In the genomic region with DNA sequence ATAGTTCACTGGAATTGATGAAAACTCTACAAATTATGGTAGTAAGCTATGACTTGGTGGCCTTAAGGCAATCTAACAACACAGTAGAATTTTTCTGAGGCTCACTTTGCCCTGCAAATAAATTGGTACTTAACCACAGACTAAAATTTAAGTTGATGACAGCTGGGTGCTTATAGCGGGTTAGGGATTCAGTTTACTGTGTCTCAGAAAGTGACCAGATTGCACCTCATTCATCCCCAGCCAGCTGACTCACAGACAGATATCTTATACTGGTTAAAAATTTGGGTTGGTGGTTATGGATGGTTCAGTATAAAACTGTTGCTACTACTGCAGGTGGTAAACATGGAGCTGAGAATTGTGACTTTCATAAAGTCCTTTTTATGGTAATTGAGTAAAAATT, we compare ENCODE assay signal across 11 cellular contexts.
DNase-seq lines count a peak whose midpoint lies in the region; ATAC-seq and TF ChIP-seq lines count a peak whose summit lies in the region.
"Had no signal": no experiment of that assay in that cellular context is flagged by ENCODE, and none has a peak within 500 bp of the region (broad histone marks: within the 10 kb centered on the region; RNA-seq: fewer than 3 reads in every experiment).

No MANE protein-coding gene starts in this region.

- TF ChIP-seq CTCF in 22Rv1 (IDR thresholded peaks at IDR 0.05) (no peak), GM12864 (IDR thresholded peaks at IDR 0.05; ENCODE audit: low read depth, low read length, missing control alignments) (no peak), epithelial cell of esophagus (IDR thresholded peaks at IDR 0.05; ENCODE audit: insufficient read depth, low read depth, low read length, missing control alignments) (no peak)

- H3K4me3 ChIP-seq in GM12864 (ENCODE audit: low read depth, low read length) (peak overlapping the region; percentile 71), epithelial cell of esophagus (ENCODE audit: low read length) (peak overlapping the region; percentile 77)
- H3K4me3 ChIP-seq: gastroesophageal sphincter had no signal

- peak overlapping the region; percentile 97 for H3K27ac ChIP-seq in 22Rv1
- H3K27ac ChIP-seq: gastroesophageal sphincter had no signal

- DNase-seq in GM12864 (ENCODE audit: low read depth) = no peak
- DNase-seq in RKO (ENCODE audit: low spot score) = peak; percentile 86
- no peak for DNase-seq in epithelial cell of esophagus (ENCODE audit: low read depth)
- no peak for DNase-seq in activated CD4-positive, CD25-positive, alpha-beta regulatory T cell treated with anti-CD3 and anti-CD28 coated beads, Interleukin-2, amount 50 U/mL, for 72 hours
- DNase-seq in AG08396 (ENCODE audit: low spot score) = no peak
- DNase-seq in hypothalamus (lab: John Stamatoyannopoulos, UW) = no peak
- DNase-seq: DMS79 treated with DMSO at 0.1 percent for 48 hours, NCI-H2227 treated with DMSO at 0.1 percent for 48 hours had no signal

- no peak for ATAC-seq in GM21717 (IDR thresholded peaks at IDR 0.05; ENCODE audit: unreplicated experiment)
- ATAC-seq: gastroesophageal sphincter had no signal
